27 cellular contexts compared by ENCODE assay signal in genomic region chr9:75457474-75458011, GRCh38.
"Had no signal": no experiment of that assay in that cellular context is flagged by ENCODE, and none has a peak within 500 bp of the region (broad histone marks: within the 10 kb centered on the region; RNA-seq: fewer than 3 reads in every experiment).

No MANE protein-coding gene starts in this region.

- H3K27me3 Mint-ChIP-seq: activated T-cell treated with anti-CD3 and anti-CD28 coated beads, Interleukin-2, amount 50 U/mL, for 24 hours had no signal

- H3K4me3 Mint-ChIP-seq: activated CD4-positive, alpha-beta T cell treated with anti-CD3 and anti-CD28 coated beads for 36 hours; activated CD4-positive, alpha-beta T cell treated with anti-CD3 and anti-CD28 coated beads, Interleukin-2, amount 10 ng/mL, durations not matched to agents 7 days and 5 days; activated CD8-positive, alpha-beta T cell treated with anti-CD3 and anti-CD28 coated beads, Interleukin-2, amount 10 ng/mL, durations not matched to agents 7 days and 5 days; activated naive CD4-positive, alpha-beta T cell treated with anti-CD3 and anti-CD28 coated beads, Interleukin-2, amount 50 U/mL, for 24 hours; activated naive CD8-positive, alpha-beta T cell treated with anti-CD3 and anti-CD28 coated beads, Interleukin-2, amount 10 ng/mL, durations not matched to agents 7 days and 5 days; activated T-cell treated with anti-CD3 and anti-CD28 coated beads, Interleukin-2, amount 50 U/mL, for 24 hours; T-helper 1 cell treated with Interleukin-12 subunit alpha and Interleukin-12 subunit beta and Interleukin-4 antibody, amounts not matched to agents 30 μg/mL and 1 μg/mL, for 36 hours; T-helper 2 cell treated with Interferon-gamma antibody and Interleukin-4, amounts not matched to agents 5 μg/mL and 100 μg/mL, for 36 hours had no signal

- H3K27ac ChIP-seq: ascending aorta, cardiac muscle cell, SJCRH30, SK-N-MC had no signal

- H3K36me3 Mint-ChIP-seq: activated naive CD4-positive, alpha-beta T cell treated with anti-CD3 and anti-CD28 coated beads, Interleukin-2, amount 50 U/mL, for 24 hours; activated naive CD8-positive, alpha-beta T cell treated with anti-CD3 and anti-CD28 coated beads, Interleukin-2, amount 10 ng/mL, durations not matched to agents 7 days and 5 days had no signal

- ATAC-seq: activated CD4-positive, alpha-beta T cell treated with anti-CD3 and anti-CD28 coated beads for 36 hours; activated CD4-positive, CD25-positive, alpha-beta regulatory T cell treated with anti-CD3 and anti-CD28 coated beads, Interleukin-2, amount 50 U/mL, for 24 hours; activated CD8-positive, alpha-beta T cell treated with anti-CD3 and anti-CD28 coated beads, Interleukin-2, amount 10 ng/mL, durations not matched to agents 7 days and 5 days; Panc1 had no signal

- H3K27me3 ChIP-seq: ascending aorta, cardiac muscle cell, SJCRH30 had no signal

- H3K9me3 Mint-ChIP-seq: activated CD4-positive, alpha-beta T cell treated with anti-CD3 and anti-CD28 coated beads, Interleukin-2, amount 10 ng/mL, durations not matched to agents 7 days and 5 days; activated naive CD4-positive, alpha-beta T cell treated with anti-CD3 and anti-CD28 coated beads, Interleukin-2, amount 50 U/mL, for 24 hours; activated naive CD8-positive, alpha-beta T cell treated with anti-CD3 and anti-CD28 coated beads, Interleukin-2, amount 10 ng/mL, durations not matched to agents 7 days and 5 days; activated T-cell treated with anti-CD3 and anti-CD28 coated beads, Interleukin-2, amount 50 U/mL, for 24 hours; activated T-helper 2 cell treated with anti-CD3 and anti-CD28 coated beads, Interferon-gamma antibody, Interleukin-2, Interleukin-4, amounts not matched to agents 10 μg/mL and 5 μg/mL and 100 μg/mL, durations not matched to agents 14 hours and 24 hours and 36 hours; T-helper 1 cell treated with Interleukin-12 subunit alpha and Interleukin-12 subunit beta and Interleukin-4 antibody, amounts not matched to agents 30 μg/mL and 1 μg/mL, for 36 hours; T-helper 2 cell treated with Interferon-gamma antibody and Interleukin-4, amounts not matched to agents 5 μg/mL and 100 μg/mL, for 36 hours had no signal

- H3K4me3 ChIP-seq: ascending aorta, cardiac muscle cell, SJCRH30, SK-N-MC had no signal

- H3K4me1 ChIP-seq: SJCRH30 had no signal

- H3K36me3 ChIP-seq: ascending aorta, cardiac muscle cell, SJCRH30 had no signal

- H3K9me3 ChIP-seq: ascending aorta, SJCRH30 had no signal

- H3K27ac Mint-ChIP-seq: activated CD4-positive, alpha-beta T cell treated with anti-CD3 and anti-CD28 coated beads for 36 hours; activated CD4-positive, alpha-beta T cell treated with anti-CD3 and anti-CD28 coated beads, Interleukin-2, amount 10 ng/mL, durations not matched to agents 7 days and 5 days; activated CD8-positive, alpha-beta T cell treated with anti-CD3 and anti-CD28 coated beads, Interleukin-2, amount 10 ng/mL, durations not matched to agents 7 days and 5 days; activated naive CD4-positive, alpha-beta T cell treated with anti-CD3 and anti-CD28 coated beads, Interleukin-2, amount 50 U/mL, for 24 hours; activated naive CD8-positive, alpha-beta T cell treated with anti-CD3 and anti-CD28 coated beads, Interleukin-2, amount 10 ng/mL, durations not matched to agents 7 days and 5 days; activated T-cell treated with anti-CD3 and anti-CD28 coated beads, Interleukin-2, amount 50 U/mL, for 24 hours; activated T-helper 2 cell treated with anti-CD3 and anti-CD28 coated beads, Interferon-gamma antibody, Interleukin-2, Interleukin-4, amounts not matched to agents 10 μg/mL and 5 μg/mL and 100 μg/mL, durations not matched to agents 14 hours and 24 hours and 36 hours; T-helper 1 cell treated with Interleukin-12 subunit alpha and Interleukin-12 subunit beta and Interleukin-4 antibody, amounts not matched to agents 30 μg/mL and 1 μg/mL, for 36 hours; T-helper 2 cell treated with Interferon-gamma antibody and Interleukin-4, amounts not matched to agents 5 μg/mL and 100 μg/mL, for 36 hours had no signal

- DNase-seq: activated CD4-positive, alpha-beta T cell treated with anti-CD3 and anti-CD28 coated beads for 36 hours; activated CD4-positive, alpha-beta T cell treated with anti-CD3 and anti-CD28 coated beads, Interleukin-2, amount 10 ng/mL, durations not matched to agents 7 days and 5 days; activated CD4-positive, alpha-beta T cell treated with anti-CD3 and anti-CD28 coated beads, Interleukin-2, amount 50 U/mL, for 48 hours; activated CD8-positive, alpha-beta T cell treated with anti-CD3 and anti-CD28 coated beads, Interleukin-2, amount 10 ng/mL, durations not matched to agents 7 days and 5 days; activated gamma-delta T cell; activated naive CD4-positive, alpha-beta T cell treated with Interleukin-2 at 50 U/mL for 16 hours; activated naive CD8-positive, alpha-beta T cell treated with anti-CD3 and anti-CD28 coated beads, Interleukin-2, amount 10 ng/mL, durations not matched to agents 7 days and 5 days; activated T-cell treated with anti-CD3 and anti-CD28 coated beads, Interleukin-2, amount 50 U/mL, for 24 hours; amygdala; Karpas-422; NCI-H1105; NCI-H1417 treated with DMSO at 0.1 percent for 48 hours; NCI-H187 treated with DMSO at 0.1 percent for 48 hours; NCI-H2081; NCI-H226; NCI-H524 treated with DMSO at 0.1 percent for 48 hours; SHP77; SJCRH30 had no signal

- H3K4me1 Mint-ChIP-seq: activated CD4-positive, alpha-beta T cell treated with anti-CD3 and anti-CD28 coated beads for 36 hours; activated CD4-positive, alpha-beta T cell treated with anti-CD3 and anti-CD28 coated beads, Interleukin-2, amount 10 ng/mL, durations not matched to agents 7 days and 5 days; activated naive CD4-positive, alpha-beta T cell treated with anti-CD3 and anti-CD28 coated beads, Interleukin-2, amount 50 U/mL, for 24 hours; activated naive CD8-positive, alpha-beta T cell treated with anti-CD3 and anti-CD28 coated beads, Interleukin-2, amount 10 ng/mL, durations not matched to agents 7 days and 5 days had no signal
